In the genomic region with DNA sequence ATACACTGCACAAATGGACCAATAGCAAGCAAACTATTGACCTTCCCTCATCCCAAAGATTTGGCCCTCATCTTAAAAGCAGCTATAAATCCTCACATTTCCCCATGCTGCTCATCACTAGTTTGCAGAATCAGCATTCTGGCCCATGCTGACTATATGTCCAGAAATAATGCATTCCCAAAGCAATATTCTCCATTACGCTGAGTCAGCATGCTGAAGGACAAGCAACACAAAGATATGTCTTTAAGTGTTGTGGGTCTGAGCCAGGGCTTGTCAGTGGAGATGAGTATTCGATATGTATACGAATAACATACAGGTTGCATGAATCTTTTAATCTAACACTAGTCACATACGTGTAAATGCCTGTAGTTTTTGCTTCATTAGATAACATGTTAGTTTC, we compare ENCODE assay signal across 31 cellular contexts.
"Had no signal": no experiment of that assay in that cellular context is flagged by ENCODE, and none has a peak within 500 bp of the region (broad histone marks: within the 10 kb centered on the region; RNA-seq: fewer than 3 reads in every experiment).

No MANE protein-coding gene starts in this region.

- ATAC-seq: natural killer cell; psoas muscle; right cardiac atrium; sciatic nerve; stimulated activated memory B cell treated with anti-CD40 and anti-IgM and Interleukin-4, amounts not matched to agents 10 μg/mL and 1 μg/mL and 100 μg/mL, for 72 hours; stimulated activated naive CD8-positive, alpha-beta T cell treated with anti-CD3 and anti-CD28 coated beads, Interleukin-15, amount 100 ng/mL, for 72 hours; stimulated activated naive CD8-positive, alpha-beta T cell treated with anti-CD3 and anti-CD28 coated beads, Interleukin-15, Interleukin-2, amounts not matched to agents 100 U/mL and 50 U/mL, for 24 hours; upper lobe of right lung had no signal

- H3K27ac Mint-ChIP-seq: natural killer cell; nephron; neural progenitor cell; progenitor cell of endocrine pancreas; stimulated activated memory B cell treated with anti-CD40 and anti-IgM and Interleukin-4, amounts not matched to agents 10 μg/mL and 1 μg/mL and 100 μg/mL, for 72 hours; stimulated activated naive CD8-positive, alpha-beta T cell treated with anti-CD3 and anti-CD28 coated beads, Interleukin-15, amount 100 ng/mL, for 72 hours; type B pancreatic cell had no signal

- H2AFZ ChIP-seq: neural progenitor cell, parathyroid adenoma had no signal

- H3K4me3 ChIP-seq: neural progenitor cell, ovary, psoas muscle, skin epidermis, smooth muscle cell, spleen, suprapubic skin, testis, tibial artery, transverse colon, upper lobe of right lung, uterus had no signal

- H3K79me2 ChIP-seq: parathyroid adenoma had no signal

- H3K36me3 ChIP-seq: neural progenitor cell, ovary, spleen, suprapubic skin, tibial artery, transverse colon, upper lobe of right lung, uterus had no signal

- H3K4me1 Mint-ChIP-seq: natural killer cell; nephron; stimulated activated memory B cell treated with anti-CD40 and anti-IgM and Interleukin-4, amounts not matched to agents 10 μg/mL and 1 μg/mL and 100 μg/mL, for 72 hours; stimulated activated naive CD8-positive, alpha-beta T cell treated with anti-CD3 and anti-CD28 coated beads, Interleukin-15, amount 100 ng/mL, for 72 hours had no signal

- H3K27ac ChIP-seq: neural progenitor cell, ovary, parathyroid adenoma, psoas muscle, skin epidermis, spleen, suprapubic skin, testis, tibial artery, transverse colon, upper lobe of right lung, uterus had no signal

- DNase-seq: natural killer cell; occipital lobe; ovary; posterior cingulate gyrus; psoas muscle; right cardiac atrium; spleen; stimulated activated CD4-positive, alpha-beta T cell treated with anti-CD3 and anti-CD28 coated beads, Interleukin-12 subunit alpha, Interleukin-12 subunit beta, amount 100 ng/mL, for 4 hours; stimulated activated CD4-positive, alpha-beta T cell treated with anti-CD3 and anti-CD28 coated beads, Interleukin-1b, Interleukin-23, amount 100 ng/mL, for 48 hours; stimulated activated CD4-positive, alpha-beta T cell treated with anti-CD3 and anti-CD28 coated beads, Interleukin-4, amount 100 ng/mL, for 1 hour; stimulated activated CD4-positive, alpha-beta T cell treated with anti-CD3 and anti-CD28 coated beads, Interleukin-4, amount 100 ng/mL, for 4 hours; stimulated activated CD8-positive, alpha-beta memory T cell treated with anti-CD3 and anti-CD28 coated beads, Interleukin-4, amount 100 ng/mL, for 48 hours; stimulated activated naive CD4-positive, alpha-beta T cell; stimulated activated naive CD8-positive, alpha-beta T cell treated with anti-CD3 and anti-CD28 coated beads, Interleukin-15, amount 100 ng/mL, for 72 hours; stimulated activated naive CD8-positive, alpha-beta T cell treated with anti-CD3 and anti-CD28 coated beads, Interleukin-15, Interleukin-2, amounts not matched to agents 100 U/mL and 50 U/mL, for 24 hours; substantia nigra; testis; tibial artery; transverse colon; upper lobe of right lung; uterus had no signal

- H3K9me3 ChIP-seq: ovary, psoas muscle, suprapubic skin, testis, tibial artery, transverse colon, upper lobe of right lung, uterus had no signal

- H3K4me2 ChIP-seq: neural progenitor cell, smooth muscle cell had no signal

- H3K9me3 Mint-ChIP-seq: nephron; neural progenitor cell; stimulated activated memory B cell treated with anti-CD40 and anti-IgM and Interleukin-4, amounts not matched to agents 10 μg/mL and 1 μg/mL and 100 μg/mL, for 72 hours; type B pancreatic cell had no signal

- H3K27me3 Mint-ChIP-seq: progenitor cell of endocrine pancreas; stimulated activated memory B cell treated with anti-CD40 and anti-IgM and Interleukin-4, amounts not matched to agents 10 μg/mL and 1 μg/mL and 100 μg/mL, for 72 hours; stimulated activated naive CD8-positive, alpha-beta T cell treated with anti-CD3 and anti-CD28 coated beads, Interleukin-15, amount 100 ng/mL, for 72 hours; type B pancreatic cell had no signal

- H3K4me3 Mint-ChIP-seq: natural killer cell; nephron; neural progenitor cell; stimulated activated memory B cell treated with anti-CD40 and anti-IgM and Interleukin-4, amounts not matched to agents 10 μg/mL and 1 μg/mL and 100 μg/mL, for 72 hours; stimulated activated naive CD8-positive, alpha-beta T cell treated with anti-CD3 and anti-CD28 coated beads, Interleukin-15, amount 100 ng/mL, for 72 hours; type B pancreatic cell had no signal

- H3K4me1 ChIP-seq: neural progenitor cell, parathyroid adenoma, psoas muscle, spleen, suprapubic skin, testis, tibial artery, upper lobe of right lung, uterus had no signal

- H3K27me3 ChIP-seq: neural progenitor cell, ovary, spleen, suprapubic skin, testis, tibial artery, transverse colon, upper lobe of right lung, uterus had no signal

- H3K36me3 Mint-ChIP-seq: natural killer cell; neural progenitor cell; stimulated activated memory B cell treated with anti-CD40 and anti-IgM and Interleukin-4, amounts not matched to agents 10 μg/mL and 1 μg/mL and 100 μg/mL, for 72 hours; type B pancreatic cell had no signal

- H3K9ac ChIP-seq: neural progenitor cell, parathyroid adenoma had no signal
